24 cellular contexts compared by ENCODE assay signal in the genomic region with DNA sequence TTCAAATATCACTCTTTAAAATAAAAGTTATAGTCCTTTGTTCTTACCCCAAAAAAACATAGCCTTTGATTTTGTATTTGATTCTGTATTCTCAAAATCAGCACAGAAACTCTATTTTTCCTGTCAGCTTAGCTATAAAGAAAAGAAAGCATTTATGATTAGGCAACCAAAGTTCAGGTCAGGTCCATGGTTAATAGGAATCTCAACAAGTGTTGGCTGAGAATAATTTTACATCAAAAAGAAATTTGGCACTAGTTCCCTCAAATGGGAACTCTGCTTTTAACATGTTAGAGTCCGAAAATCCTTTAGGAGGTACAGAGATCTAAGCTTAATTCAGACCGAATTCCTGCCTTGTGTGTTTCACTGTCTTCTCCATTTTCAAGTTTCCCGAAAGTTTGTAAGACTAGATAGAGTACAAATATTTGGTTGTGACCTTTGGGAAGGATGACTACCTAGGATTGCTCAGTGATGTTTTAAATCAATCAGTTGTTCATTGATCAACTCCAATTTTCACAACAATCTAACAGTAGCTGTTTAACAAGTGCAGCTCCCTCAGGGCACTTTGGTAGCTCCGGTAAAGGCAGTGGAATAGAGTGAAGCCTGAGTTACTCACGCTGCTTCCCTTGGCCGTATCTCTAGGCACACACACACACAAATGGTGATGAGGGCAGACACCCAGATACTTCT. TPM values are rescaled to one million over a fixed set of nuclear protein-coding genes. Genes with fewer than 3 reads are reported as not detected.
"Had no signal": no experiment of that assay in that cellular context is flagged by ENCODE, and none has a peak within 500 bp of the region (broad histone marks: within the 10 kb centered on the region; RNA-seq: fewer than 3 reads in every experiment).

No MANE protein-coding gene starts in this region.

- H3K9ac ChIP-seq: neural progenitor cell had no signal

- H2AFZ ChIP-seq: neural progenitor cell had no signal

- H3K27ac ChIP-seq: epithelial cell of prostate, esophagus squamous epithelium, gastroesophageal sphincter, left lung, lower lobe of right lung, neural progenitor cell, ovary, tibial artery, upper lobe of right lung, vagina had no signal

- H3K9me3 ChIP-seq: esophagus squamous epithelium, gastroesophageal sphincter, left lung, lower lobe of right lung, ovary, tibial artery, upper lobe of right lung, vagina had no signal

- H3K36me3 ChIP-seq: esophagus squamous epithelium, gastroesophageal sphincter, left lung, lower lobe of right lung, neural progenitor cell, ovary, tibial artery, upper lobe of right lung, vagina had no signal

- DNase-seq: effector memory CD8-positive, alpha-beta T cell; esophagus squamous epithelium; foreskin fibroblast; glutamatergic neuron; islet precursor cell; left lung; lower lobe of right lung; mesenchymal stem cell; midbrain; nucleus accumbens; ovary; right cardiac atrium; stimulated activated CD4-positive, alpha-beta T cell treated with anti-CD3 and anti-CD28 coated beads, Interleukin-2, amount 100 ng/mL, for 48 hours; stimulated activated CD8-positive, alpha-beta memory T cell treated with anti-CD3 and anti-CD28 coated beads, Interleukin-4, amount 100 ng/mL, for 48 hours; stimulated activated naive CD8-positive, alpha-beta T cell treated with anti-CD3 and anti-CD28 coated beads, Interleukin-15, Interleukin-2, amounts not matched to agents 100 U/mL and 50 U/mL, for 24 hours; tibial artery; upper lobe of right lung had no signal

- H3K4me2 ChIP-seq: smooth muscle cell had no signal

- H3K27me3 ChIP-seq: esophagus squamous epithelium, gastroesophageal sphincter, neural progenitor cell, ovary, tibial artery, upper lobe of right lung, vagina had no signal

- H3K4me1 ChIP-seq: esophagus squamous epithelium, gastroesophageal sphincter, left lung, lower lobe of right lung, tibial artery, upper lobe of right lung, vagina had no signal

- H3K4me3 ChIP-seq: esophagus squamous epithelium, gastroesophageal sphincter, left lung, lower lobe of right lung, neural progenitor cell, ovary, smooth muscle cell, tibial artery, upper lobe of right lung, vagina had no signal

- ATAC-seq: effector memory CD8-positive, alpha-beta T cell; gastroesophageal sphincter; left lung; lower lobe of right lung; natural killer cell treated with Interleukin-12 subunit alpha and Interleukin-12 subunit beta and Interleukin-15 and Interleukin-18, amount 100 ng/mL, for 72 hours; right cardiac atrium; stimulated activated effector memory CD8-positive, alpha-beta T cell treated with anti-CD3 and anti-CD28 coated beads, Interleukin-12 subunit alpha, Interleukin-12 subunit beta, amount 100 ng/mL, for 72 hours; stimulated activated naive CD8-positive, alpha-beta T cell treated with anti-CD3 and anti-CD28 coated beads, Interleukin-15, Interleukin-2, amounts not matched to agents 100 U/mL and 50 U/mL, for 24 hours; upper lobe of right lung had no signal

RNA-seq across cellular contexts. Expression of gene ENO4, which starts 8.8 kb away (rescaled TPM):
- total RNA-seq: natural killer cell treated with Interleukin-12 subunit alpha and Interleukin-12 subunit beta and Interleukin-15 and Interleukin-18, amount 100 ng/mL, for 72 hours; upper lobe of right lung; vagina had no signal
